In genomic region chr3:131458653-131459052, GRCh38 we compare ENCODE assay signal across 2 cellular contexts.
TF ChIP-seq lines count a peak whose summit lies in the region.

No MANE protein-coding gene starts in this region.

TF ChIP-seq in HepG2, 621 proteins besides CTCF, POLR2A, EP300 and RAD21:
- TF ChIP-seq SSRP1 (CRISPR knock-in tag; IDR thresholded peaks at IDR 0.05) (no peak), ZNF414 (CRISPR knock-in tag; IDR thresholded peaks at IDR 0.05) (no peak), HOXD1 (CRISPR knock-in tag; IDR thresholded peaks at IDR 0.05) (no peak), CBX5 (CRISPR knock-in tag; IDR thresholded peaks at IDR 0.05; ENCODE audit: borderline replicate concordance) (no peak), JARID2 (CRISPR knock-in tag; IDR thresholded peaks at IDR 0.05; ENCODE audit: insufficient replicate concordance) (no peak), HNRNPK (IDR thresholded peaks at IDR 0.05; ENCODE audit: low read depth, low read length, poor library complexity, severe bottlenecking) (no peak), KLF13 (CRISPR knock-in tag; IDR thresholded peaks at IDR 0.05) (no peak), SAFB2 (CRISPR knock-in tag; IDR thresholded peaks at IDR 0.05; ENCODE audit: borderline replicate concordance, low read depth) (no peak), ZBTB20 (CRISPR knock-in tag; IDR thresholded peaks at IDR 0.05; ENCODE audit: borderline replicate concordance, low read depth) (no peak)

TF ChIP-seq in WTC11, 78 proteins besides CTCF, POLR2A, EP300 and RAD21:
- TF ChIP-seq ZNF281 (CRISPR knock-in tag; IDR thresholded peaks at IDR 0.05) (no peak), EMX1 (CRISPR knock-in tag; IDR thresholded peaks at IDR 0.05) (no peak)
